1 cellular context compared by ENCODE assay signal in the genomic region with DNA sequence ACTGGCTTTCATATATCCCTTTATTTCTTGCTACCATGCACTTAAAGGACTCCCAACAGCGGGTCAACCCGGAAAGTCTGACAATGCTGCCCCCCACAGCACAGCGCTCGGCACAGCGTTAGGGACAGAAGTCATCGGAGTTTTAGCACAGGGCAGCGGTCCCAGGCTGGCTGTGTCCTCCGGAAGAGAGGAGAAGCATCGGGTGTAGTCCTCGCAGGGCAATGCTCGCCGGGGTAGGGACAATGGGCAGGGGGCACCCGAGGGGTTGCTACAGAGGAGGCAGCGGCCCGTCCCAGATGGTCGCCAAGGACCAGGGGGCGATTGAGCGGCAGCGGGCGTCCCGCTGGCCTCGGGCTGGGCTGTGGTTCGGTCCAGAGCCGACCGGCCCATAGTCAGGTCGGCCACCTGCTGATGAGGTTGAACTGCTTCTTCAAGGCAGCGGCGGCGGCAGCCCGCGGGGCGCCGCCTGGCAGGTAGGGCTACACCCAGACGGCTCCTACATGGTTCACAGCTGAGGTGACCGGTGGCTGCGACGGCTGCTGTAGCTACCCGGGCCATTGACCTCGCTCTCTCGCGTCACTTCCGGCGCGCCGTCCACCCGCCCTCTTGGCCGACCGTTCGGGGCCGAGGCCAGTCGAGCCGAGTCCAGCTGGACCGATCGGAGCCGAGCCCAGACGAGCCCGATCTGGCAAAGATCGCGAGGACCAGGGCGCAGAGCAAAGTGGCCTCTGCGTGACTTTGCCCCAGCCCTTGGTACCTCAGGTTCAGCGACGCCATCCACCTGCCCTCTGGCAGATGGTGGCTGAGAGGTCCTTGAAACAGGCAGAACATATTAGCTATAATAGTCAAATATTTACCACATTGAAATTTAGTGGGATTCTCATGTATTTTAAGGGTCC.
TF ChIP-seq lines count a peak whose summit lies in the region.

No MANE protein-coding gene starts in this region.

TF ChIP-seq in K562, 482 proteins besides CTCF, POLR2A, EP300 and RAD21 (continued from another document and continues in another):
- TF ChIP-seq, protein P1, sequence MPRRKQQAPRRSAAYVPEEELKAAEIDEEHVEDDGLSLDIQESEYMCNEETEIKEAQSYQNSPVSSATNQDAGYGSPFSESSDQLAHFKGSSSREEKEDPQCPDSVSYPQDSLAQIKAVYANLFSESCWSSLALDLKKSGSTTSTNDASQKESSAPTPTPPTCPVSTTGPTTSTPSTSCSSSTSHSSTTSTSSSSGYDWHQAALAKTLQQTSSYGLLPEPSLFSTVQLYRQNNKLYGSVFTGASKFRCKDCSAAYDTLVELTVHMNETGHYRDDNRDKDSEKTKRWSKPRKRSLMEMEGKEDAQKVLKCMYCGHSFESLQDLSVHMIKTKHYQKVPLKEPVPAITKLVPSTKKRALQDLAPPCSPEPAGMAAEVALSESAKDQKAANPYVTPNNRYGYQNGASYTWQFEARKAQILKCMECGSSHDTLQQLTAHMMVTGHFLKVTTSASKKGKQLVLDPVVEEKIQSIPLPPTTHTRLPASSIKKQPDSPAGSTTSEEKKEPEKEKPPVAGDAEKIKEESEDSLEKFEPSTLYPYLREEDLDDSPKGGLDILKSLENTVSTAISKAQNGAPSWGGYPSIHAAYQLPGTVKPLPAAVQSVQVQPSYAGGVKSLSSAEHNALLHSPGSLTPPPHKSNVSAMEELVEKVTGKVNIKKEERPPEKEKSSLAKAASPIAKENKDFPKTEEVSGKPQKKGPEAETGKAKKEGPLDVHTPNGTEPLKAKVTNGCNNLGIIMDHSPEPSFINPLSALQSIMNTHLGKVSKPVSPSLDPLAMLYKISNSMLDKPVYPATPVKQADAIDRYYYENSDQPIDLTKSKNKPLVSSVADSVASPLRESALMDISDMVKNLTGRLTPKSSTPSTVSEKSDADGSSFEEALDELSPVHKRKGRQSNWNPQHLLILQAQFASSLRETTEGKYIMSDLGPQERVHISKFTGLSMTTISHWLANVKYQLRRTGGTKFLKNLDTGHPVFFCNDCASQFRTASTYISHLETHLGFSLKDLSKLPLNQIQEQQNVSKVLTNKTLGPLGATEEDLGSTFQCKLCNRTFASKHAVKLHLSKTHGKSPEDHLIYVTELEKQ (CRISPR knock-in tag; IDR thresholded peaks at IDR 0.05), result no peak
- TF ChIP-seq SP1 (CRISPR knock-in tag; IDR thresholded peaks at IDR 0.05), result peak; percentile 84
- TF ChIP-seq, protein P2, sequence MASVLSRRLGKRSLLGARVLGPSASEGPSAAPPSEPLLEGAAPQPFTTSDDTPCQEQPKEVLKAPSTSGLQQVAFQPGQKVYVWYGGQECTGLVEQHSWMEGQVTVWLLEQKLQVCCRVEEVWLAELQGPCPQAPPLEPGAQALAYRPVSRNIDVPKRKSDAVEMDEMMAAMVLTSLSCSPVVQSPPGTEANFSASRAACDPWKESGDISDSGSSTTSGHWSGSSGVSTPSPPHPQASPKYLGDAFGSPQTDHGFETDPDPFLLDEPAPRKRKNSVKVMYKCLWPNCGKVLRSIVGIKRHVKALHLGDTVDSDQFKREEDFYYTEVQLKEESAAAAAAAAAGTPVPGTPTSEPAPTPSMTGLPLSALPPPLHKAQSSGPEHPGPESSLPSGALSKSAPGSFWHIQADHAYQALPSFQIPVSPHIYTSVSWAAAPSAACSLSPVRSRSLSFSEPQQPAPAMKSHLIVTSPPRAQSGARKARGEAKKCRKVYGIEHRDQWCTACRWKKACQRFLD (CRISPR knock-in tag; IDR thresholded peaks at IDR 0.05), result peak; percentile 81; the same call in 1 of the 2 replicates
- TF ChIP-seq ZNF830 (CRISPR knock-in tag; IDR thresholded peaks at IDR 0.05), result 0 out of 2 replicates have a peak, but pooled peaks have one; percentile 39
- peak; percentile 80 for TF ChIP-seq FIP1L1 (IDR thresholded peaks at IDR 0.05; ENCODE audit: low read depth, low read length, poor library complexity, severe bottlenecking)
- TF ChIP-seq, protein P3, sequence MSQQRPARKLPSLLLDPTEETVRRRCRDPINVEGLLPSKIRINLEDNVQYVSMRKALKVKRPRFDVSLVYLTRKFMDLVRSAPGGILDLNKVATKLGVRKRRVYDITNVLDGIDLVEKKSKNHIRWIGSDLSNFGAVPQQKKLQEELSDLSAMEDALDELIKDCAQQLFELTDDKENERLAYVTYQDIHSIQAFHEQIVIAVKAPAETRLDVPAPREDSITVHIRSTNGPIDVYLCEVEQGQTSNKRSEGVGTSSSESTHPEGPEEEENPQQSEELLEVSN (IDR thresholded peaks at IDR 0.05; ENCODE audit: borderline replicate concordance in 1 of 2, extremely low read depth in 1 of 2, insufficient read depth in 1 of 2, insufficient read length in 1 of 2, low read depth in 1 of 2, low read length in 1 of 2, poor library complexity in 1 of 2, severe bottlenecking in 1 of 2), result peak in 1 of 2 experiments; percentile 58
- TF ChIP-seq TBL1XR1 (IDR thresholded peaks at IDR 0.05; ENCODE audit: low read length in 2 of 2), result peak in 1 of 2 experiments; percentile 68; a peak in 2 of 4 replicates
- 0 out of 2 replicates have a peak, but pooled peaks have one; percentile 74 for TF ChIP-seq LCOR (CRISPR knock-in tag; IDR thresholded peaks at IDR 0.05)
- TF ChIP-seq SRSF3 (IDR thresholded peaks at IDR 0.05; ENCODE audit: insufficient read depth, low read length), result no peak
- TF ChIP-seq, protein P4, sequence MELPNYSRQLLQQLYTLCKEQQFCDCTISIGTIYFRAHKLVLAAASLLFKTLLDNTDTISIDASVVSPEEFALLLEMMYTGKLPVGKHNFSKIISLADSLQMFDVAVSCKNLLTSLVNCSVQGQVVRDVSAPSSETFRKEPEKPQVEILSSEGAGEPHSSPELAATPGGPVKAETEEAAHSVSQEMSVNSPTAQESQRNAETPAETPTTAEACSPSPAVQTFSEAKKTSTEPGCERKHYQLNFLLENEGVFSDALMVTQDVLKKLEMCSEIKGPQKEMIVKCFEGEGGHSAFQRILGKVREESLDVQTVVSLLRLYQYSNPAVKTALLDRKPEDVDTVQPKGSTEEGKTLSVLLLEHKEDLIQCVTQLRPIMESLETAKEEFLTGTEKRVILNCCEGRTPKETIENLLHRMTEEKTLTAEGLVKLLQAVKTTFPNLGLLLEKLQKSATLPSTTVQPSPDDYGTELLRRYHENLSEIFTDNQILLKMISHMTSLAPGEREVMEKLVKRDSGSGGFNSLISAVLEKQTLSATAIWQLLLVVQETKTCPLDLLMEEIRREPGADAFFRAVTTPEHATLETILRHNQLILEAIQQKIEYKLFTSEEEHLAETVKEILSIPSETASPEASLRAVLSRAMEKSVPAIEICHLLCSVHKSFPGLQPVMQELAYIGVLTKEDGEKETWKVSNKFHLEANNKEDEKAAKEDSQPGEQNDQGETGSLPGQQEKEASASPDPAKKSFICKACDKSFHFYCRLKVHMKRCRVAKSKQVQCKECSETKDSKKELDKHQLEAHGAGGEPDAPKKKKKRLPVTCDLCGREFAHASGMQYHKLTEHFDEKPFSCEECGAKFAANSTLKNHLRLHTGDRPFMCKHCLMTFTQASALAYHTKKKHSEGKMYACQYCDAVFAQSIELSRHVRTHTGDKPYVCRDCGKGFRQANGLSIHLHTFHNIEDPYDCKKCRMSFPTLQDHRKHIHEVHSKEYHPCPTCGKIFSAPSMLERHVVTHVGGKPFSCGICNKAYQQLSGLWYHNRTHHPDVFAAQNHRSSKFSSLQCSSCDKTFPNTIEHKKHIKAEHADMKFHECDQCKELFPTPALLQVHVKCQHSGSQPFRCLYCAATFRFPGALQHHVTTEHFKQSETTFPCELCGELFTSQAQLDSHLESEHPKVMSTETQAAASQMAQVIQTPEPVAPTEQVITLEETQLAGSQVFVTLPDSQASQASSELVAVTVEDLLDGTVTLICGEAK (IDR thresholded peaks at IDR 0.05), result peak; percentile 92
- TF ChIP-seq, protein P4 (CRISPR knock-in tag; IDR thresholded peaks at IDR 0.05), result no peak
- TF ChIP-seq PML (IDR thresholded peaks at IDR 0.05; ENCODE audit: low read length), result no peak; the same call in 1 of the 2 replicates
- no peak for TF ChIP-seq HSF4 (CRISPR knock-in tag; IDR thresholded peaks at IDR 0.05; ENCODE audit: borderline replicate concordance)
- no peak for TF ChIP-seq MTA2 (IDR thresholded peaks at IDR 0.05; ENCODE audit: low read depth)
- TF ChIP-seq SMAD3 (CRISPR knock-in tag; conservative IDR thresholded peaks at IDR 0.05), result 0 out of 2 replicates have a peak, but pooled peaks have one; percentile 43
- peak; percentile 95 for TF ChIP-seq NR2C1 (IDR thresholded peaks at IDR 0.05)
- peak; percentile 97 for TF ChIP-seq NR2C1 (tag; IDR thresholded peaks at IDR 0.05)
- no peak for TF ChIP-seq CC2D1A (IDR thresholded peaks at IDR 0.05)
- TF ChIP-seq, protein P5, sequence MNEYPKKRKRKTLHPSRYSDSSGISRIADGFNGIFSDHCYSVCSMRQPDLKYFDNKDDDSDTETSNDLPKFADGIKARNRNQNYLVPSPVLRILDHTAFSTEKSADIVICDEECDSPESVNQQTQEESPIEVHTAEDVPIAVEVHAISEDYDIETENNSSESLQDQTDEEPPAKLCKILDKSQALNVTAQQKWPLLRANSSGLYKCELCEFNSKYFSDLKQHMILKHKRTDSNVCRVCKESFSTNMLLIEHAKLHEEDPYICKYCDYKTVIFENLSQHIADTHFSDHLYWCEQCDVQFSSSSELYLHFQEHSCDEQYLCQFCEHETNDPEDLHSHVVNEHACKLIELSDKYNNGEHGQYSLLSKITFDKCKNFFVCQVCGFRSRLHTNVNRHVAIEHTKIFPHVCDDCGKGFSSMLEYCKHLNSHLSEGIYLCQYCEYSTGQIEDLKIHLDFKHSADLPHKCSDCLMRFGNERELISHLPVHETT (CRISPR knock-in tag; conservative IDR thresholded peaks at IDR 0.05 in 1 of 2, IDR thresholded peaks at IDR 0.05 in 1 of 2), result peak in 1 of 2 experiments; percentile 66; a peak in 2 of 4 replicates
- TF ChIP-seq C11orf30 (IDR thresholded peaks at IDR 0.05; ENCODE audit: low read depth), result peak; percentile 98
- peak; percentile 97 for TF ChIP-seq GABPA (tag; conservative IDR thresholded peaks at IDR 0.05; ENCODE audit: low read depth)
- peak; percentile 97 for TF ChIP-seq POLR2G (IDR thresholded peaks at IDR 0.05; ENCODE audit: low read depth, low read length)
- no peak for TF ChIP-seq HBP1 (CRISPR knock-in tag; IDR thresholded peaks at IDR 0.05)
- peak; percentile 50 for TF ChIP-seq MAX (CRISPR knock-in tag; IDR thresholded peaks at IDR 0.05)
- peak; percentile 41; the same call in 1 of the 2 replicates for TF ChIP-seq SMAD4 (CRISPR knock-in tag; conservative IDR thresholded peaks at IDR 0.05)
- TF ChIP-seq SREBF2 (CRISPR knock-in tag; IDR thresholded peaks at IDR 0.05), result peak; percentile 67; the same call in 1 of the 2 replicates
- no peak for TF ChIP-seq SMARCA4 (IDR thresholded peaks at IDR 0.05)
- TF ChIP-seq NR2C2 (CRISPR knock-in tag; IDR thresholded peaks at IDR 0.05), result peak; percentile 96
- peak; percentile 99 for TF ChIP-seq NR2C2 (tag; IDR thresholded peaks at IDR 0.05)
- TF ChIP-seq MCM5 (IDR thresholded peaks at IDR 0.05; ENCODE audit: low read depth), result no peak
- TF ChIP-seq CXXC5 (CRISPR knock-in tag; IDR thresholded peaks at IDR 0.05), result peak; percentile 70
- TF ChIP-seq TARDBP (IDR thresholded peaks at IDR 0.05), result peak; percentile 16; the same call in 1 of the 2 replicates
- peak; percentile 80 for TF ChIP-seq POLR2B (IDR thresholded peaks at IDR 0.05; ENCODE audit: low read depth, partially characterized antibody)
- TF ChIP-seq RBM39 (optimal IDR thresholded peaks at IDR 0.05; ENCODE audit: low read depth, low read length), result no peak
